1 cellular context compared by ENCODE assay signal in the genomic region with DNA sequence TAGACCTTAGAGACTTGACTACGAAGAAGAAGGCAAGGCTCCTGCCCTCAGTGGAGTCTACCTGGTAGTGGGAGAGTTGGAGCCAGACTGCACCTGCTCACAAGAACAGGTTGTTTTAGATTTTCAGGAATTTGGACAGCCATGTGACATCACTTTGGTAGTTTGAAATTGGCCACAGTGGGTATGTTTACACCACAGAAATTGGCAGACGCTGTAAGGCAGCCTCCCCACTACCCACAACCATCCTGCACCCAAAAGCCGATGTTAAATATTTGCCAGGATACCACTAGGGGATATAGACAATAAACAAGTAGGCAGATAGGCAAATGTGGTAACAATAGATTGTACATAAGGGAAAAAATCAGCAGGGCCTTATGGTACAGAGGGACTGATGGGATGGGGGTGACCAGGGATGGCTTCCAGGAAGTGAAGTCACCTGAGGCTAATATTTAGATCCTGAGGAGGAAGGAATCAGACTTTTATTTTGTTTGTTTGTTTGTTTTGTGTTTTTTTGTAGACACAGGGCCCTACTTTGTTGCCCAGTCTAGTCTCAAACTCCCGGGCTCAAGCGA.
TF ChIP-seq lines count a peak whose summit lies in the region.

No MANE protein-coding gene starts in this region.

TF ChIP-seq in K562, 482 proteins besides CTCF, POLR2A, EP300 and RAD21:
- TF ChIP-seq GTF2A2 (tag; IDR thresholded peaks at IDR 0.05) = 0 out of 2 replicates have a peak, but pooled peaks have one; percentile 23
- no peak for TF ChIP-seq ZBED1 (IDR thresholded peaks at IDR 0.05)
- no peak for TF ChIP-seq HMGN3 (IDR thresholded peaks at IDR 0.05; ENCODE audit: borderline replicate concordance, extremely low read depth, insufficient read length, low read depth, low read length)
- TF ChIP-seq, protein P1, sequence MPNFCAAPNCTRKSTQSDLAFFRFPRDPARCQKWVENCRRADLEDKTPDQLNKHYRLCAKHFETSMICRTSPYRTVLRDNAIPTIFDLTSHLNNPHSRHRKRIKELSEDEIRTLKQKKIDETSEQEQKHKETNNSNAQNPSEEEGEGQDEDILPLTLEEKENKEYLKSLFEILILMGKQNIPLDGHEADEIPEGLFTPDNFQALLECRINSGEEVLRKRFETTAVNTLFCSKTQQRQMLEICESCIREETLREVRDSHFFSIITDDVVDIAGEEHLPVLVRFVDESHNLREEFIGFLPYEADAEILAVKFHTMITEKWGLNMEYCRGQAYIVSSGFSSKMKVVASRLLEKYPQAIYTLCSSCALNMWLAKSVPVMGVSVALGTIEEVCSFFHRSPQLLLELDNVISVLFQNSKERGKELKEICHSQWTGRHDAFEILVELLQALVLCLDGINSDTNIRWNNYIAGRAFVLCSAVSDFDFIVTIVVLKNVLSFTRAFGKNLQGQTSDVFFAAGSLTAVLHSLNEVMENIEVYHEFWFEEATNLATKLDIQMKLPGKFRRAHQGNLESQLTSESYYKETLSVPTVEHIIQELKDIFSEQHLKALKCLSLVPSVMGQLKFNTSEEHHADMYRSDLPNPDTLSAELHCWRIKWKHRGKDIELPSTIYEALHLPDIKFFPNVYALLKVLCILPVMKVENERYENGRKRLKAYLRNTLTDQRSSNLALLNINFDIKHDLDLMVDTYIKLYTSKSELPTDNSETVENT (CRISPR knock-in tag; IDR thresholded peaks at IDR 0.05) = no peak
- TF ChIP-seq SNIP1 (IDR thresholded peaks at IDR 0.05; ENCODE audit: low read depth) = no peak
- TF ChIP-seq ELF4 (CRISPR knock-in tag; IDR thresholded peaks at IDR 0.05) = 0 out of 2 replicates have a peak, but pooled peaks have one; percentile 1
- no peak for TF ChIP-seq NCOR1 (IDR thresholded peaks at IDR 0.05)
- peak in 1 of 3 experiments; percentile 1; a peak in 1 of 6 replicates for TF ChIP-seq ZBTB11 (CRISPR knock-in tag; IDR thresholded peaks at IDR 0.05)
- TF ChIP-seq FOXK2 (conservative IDR thresholded peaks at IDR 0.05 in 1 of 2, IDR thresholded peaks at IDR 0.05 in 1 of 2; ENCODE audit: low read depth in 2 of 2) = peak in 1 of 2 experiments; percentile 49; a peak in 1 of 4 replicates
- TF ChIP-seq ZNF232 (CRISPR knock-in tag; IDR thresholded peaks at IDR 0.05) = no peak
- no peak for TF ChIP-seq ZBTB7A (IDR thresholded peaks at IDR 0.05; ENCODE audit: borderline replicate concordance, control insufficient read depth, low read depth, low read length)
- TF ChIP-seq SP1 (CRISPR knock-in tag; IDR thresholded peaks at IDR 0.05) = peak; percentile 18; the same call in 1 of the 2 replicates
- TF ChIP-seq, protein P2, sequence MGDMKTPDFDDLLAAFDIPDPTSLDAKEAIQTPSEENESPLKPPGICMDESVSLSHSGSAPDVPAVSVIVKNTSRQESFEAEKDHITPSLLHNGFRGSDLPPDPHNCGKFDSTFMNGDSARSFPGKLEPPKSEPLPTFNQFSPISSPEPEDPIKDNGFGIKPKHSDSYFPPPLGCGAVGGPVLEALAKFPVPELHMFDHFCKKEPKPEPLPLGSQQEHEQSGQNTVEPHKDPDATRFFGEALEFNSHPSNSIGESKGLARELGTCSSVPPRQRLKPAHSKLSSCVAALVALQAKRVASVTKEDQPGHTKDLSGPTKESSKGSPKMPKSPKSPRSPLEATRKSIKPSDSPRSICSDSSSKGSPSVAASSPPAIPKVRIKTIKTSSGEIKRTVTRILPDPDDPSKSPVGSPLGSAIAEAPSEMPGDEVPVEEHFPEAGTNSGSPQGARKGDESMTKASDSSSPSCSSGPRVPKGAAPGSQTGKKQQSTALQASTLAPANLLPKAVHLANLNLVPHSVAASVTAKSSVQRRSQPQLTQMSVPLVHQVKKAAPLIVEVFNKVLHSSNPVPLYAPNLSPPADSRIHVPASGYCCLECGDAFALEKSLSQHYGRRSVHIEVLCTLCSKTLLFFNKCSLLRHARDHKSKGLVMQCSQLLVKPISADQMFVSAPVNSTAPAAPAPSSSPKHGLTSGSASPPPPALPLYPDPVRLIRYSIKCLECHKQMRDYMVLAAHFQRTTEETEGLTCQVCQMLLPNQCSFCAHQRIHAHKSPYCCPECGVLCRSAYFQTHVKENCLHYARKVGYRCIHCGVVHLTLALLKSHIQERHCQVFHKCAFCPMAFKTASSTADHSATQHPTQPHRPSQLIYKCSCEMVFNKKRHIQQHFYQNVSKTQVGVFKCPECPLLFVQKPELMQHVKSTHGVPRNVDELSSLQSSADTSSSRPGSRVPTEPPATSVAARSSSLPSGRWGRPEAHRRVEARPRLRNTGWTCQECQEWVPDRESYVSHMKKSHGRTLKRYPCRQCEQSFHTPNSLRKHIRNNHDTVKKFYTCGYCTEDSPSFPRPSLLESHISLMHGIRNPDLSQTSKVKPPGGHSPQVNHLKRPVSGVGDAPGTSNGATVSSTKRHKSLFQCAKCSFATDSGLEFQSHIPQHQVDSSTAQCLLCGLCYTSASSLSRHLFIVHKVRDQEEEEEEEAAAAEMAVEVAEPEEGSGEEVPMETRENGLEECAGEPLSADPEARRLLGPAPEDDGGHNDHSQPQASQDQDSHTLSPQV (IDR thresholded peaks at IDR 0.05) = peak; percentile 40; the same call in 1 of the 2 replicates
